ENCODE assay signal across 1 cellular context in the genomic region with DNA sequence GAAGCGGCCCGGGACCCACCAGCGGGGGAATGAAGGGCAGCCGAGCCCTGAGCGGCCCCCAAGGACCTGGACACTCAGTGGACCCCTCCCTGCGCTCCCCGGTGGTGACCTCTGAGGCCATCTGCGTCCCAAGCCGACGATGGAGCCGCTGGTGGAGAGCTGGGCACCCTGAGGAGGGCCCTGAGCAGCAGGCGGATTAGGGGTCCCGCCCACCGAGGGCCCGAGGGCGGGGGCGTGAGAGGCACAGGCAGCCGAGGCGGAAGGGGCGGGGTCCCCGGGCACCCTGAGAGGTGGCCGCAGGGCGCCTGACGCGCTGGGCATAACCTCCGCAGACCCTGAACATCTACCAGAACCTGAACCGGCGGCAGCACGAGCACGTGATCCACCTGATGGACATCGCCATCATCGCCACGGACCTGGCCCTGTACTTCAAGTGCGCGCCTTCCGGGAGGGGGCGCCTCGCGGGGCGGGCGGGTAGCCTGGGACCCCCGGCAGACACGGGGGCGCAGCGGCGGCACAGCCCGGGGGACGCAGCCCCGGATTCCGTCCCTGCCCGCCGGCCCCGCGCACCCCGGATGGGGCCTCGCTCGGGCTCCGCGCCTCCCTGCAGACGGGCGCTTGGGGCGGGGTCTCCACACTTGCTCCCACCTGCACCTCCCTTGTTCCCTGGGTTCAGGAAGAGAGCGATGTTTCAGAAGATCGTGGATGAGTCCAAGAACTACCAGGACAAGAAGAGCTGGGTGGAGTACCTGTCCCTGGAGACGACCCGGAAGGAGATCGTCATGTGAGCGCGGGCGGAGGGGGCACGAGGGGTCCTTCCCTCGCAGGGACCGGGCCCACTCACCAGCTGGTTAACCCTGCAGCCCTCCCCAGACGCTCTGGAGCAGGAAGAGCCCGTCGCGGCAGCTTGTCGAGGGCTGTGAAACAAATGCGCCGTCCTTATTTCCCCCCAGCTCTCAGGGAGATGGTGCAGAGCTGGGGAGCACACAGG.
TF ChIP-seq lines count a peak whose summit lies in the region.

No MANE protein-coding gene starts in this region.

TF ChIP-seq in WTC11, 78 proteins besides CTCF, POLR2A, EP300 and RAD21 (continued from another document):
- TF ChIP-seq, protein P1, sequence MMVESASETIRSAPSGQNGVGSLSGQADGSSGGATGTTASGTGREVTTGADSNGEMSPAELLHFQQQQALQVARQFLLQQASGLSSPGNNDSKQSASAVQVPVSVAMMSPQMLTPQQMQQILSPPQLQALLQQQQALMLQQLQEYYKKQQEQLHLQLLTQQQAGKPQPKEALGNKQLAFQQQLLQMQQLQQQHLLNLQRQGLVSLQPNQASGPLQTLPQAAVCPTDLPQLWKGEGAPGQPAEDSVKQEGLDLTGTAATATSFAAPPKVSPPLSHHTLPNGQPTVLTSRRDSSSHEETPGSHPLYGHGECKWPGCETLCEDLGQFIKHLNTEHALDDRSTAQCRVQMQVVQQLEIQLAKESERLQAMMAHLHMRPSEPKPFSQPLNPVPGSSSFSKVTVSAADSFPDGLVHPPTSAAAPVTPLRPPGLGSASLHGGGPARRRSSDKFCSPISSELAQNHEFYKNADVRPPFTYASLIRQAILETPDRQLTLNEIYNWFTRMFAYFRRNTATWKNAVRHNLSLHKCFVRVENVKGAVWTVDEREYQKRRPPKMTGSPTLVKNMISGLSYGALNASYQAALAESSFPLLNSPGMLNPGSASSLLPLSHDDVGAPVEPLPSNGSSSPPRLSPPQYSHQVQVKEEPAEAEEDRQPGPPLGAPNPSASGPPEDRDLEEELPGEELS (CRISPR knock-in tag; IDR thresholded peaks at IDR 0.05), result 0 out of 2 replicates have a peak, but pooled peaks have one; percentile 61
- TF ChIP-seq EMX1 (CRISPR knock-in tag; IDR thresholded peaks at IDR 0.05), result no peak
- TF ChIP-seq SMAD3 (CRISPR knock-in tag; IDR thresholded peaks at IDR 0.05; ENCODE audit: borderline replicate concordance), result no peak
- no peak for TF ChIP-seq ELF4 (CRISPR knock-in tag; IDR thresholded peaks at IDR 0.05; ENCODE audit: low read depth)
- TF ChIP-seq ZNF263 (CRISPR knock-in tag; IDR thresholded peaks at IDR 0.05; ENCODE audit: low read depth), result 0 out of 2 replicates have a peak, but pooled peaks have one; percentile 3
- TF ChIP-seq, protein P2, sequence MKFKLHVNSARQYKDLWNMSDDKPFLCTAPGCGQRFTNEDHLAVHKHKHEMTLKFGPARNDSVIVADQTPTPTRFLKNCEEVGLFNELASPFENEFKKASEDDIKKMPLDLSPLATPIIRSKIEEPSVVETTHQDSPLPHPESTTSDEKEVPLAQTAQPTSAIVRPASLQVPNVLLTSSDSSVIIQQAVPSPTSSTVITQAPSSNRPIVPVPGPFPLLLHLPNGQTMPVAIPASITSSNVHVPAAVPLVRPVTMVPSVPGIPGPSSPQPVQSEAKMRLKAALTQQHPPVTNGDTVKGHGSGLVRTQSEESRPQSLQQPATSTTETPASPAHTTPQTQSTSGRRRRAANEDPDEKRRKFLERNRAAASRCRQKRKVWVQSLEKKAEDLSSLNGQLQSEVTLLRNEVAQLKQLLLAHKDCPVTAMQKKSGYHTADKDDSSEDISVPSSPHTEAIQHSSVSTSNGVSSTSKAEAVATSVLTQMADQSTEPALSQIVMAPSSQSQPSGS (CRISPR knock-in tag; IDR thresholded peaks at IDR 0.05; ENCODE audit: borderline replicate concordance, low read depth), result no peak
- peak; percentile 52; the same call in 1 of the 2 replicates for TF ChIP-seq ZNF423 (CRISPR knock-in tag; IDR thresholded peaks at IDR 0.05)
- peak; percentile 83 for TF ChIP-seq NR2C2 (CRISPR knock-in tag; IDR thresholded peaks at IDR 0.05)
- TF ChIP-seq FOXK1 (CRISPR knock-in tag; IDR thresholded peaks at IDR 0.05), result 0 out of 2 replicates have a peak, but pooled peaks have one; percentile 39
- no peak for TF ChIP-seq KAT7 (CRISPR knock-in tag; IDR thresholded peaks at IDR 0.05; ENCODE audit: borderline replicate concordance)
- TF ChIP-seq, protein P3, sequence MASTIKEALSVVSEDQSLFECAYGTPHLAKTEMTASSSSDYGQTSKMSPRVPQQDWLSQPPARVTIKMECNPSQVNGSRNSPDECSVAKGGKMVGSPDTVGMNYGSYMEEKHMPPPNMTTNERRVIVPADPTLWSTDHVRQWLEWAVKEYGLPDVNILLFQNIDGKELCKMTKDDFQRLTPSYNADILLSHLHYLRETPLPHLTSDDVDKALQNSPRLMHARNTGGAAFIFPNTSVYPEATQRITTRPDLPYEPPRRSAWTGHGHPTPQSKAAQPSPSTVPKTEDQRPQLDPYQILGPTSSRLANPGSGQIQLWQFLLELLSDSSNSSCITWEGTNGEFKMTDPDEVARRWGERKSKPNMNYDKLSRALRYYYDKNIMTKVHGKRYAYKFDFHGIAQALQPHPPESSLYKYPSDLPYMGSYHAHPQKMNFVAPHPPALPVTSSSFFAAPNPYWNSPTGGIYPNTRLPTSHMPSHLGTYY (CRISPR knock-in tag; IDR thresholded peaks at IDR 0.05), result no peak
- no peak for TF ChIP-seq MYBL2 (CRISPR knock-in tag; IDR thresholded peaks at IDR 0.05)
- no peak for TF ChIP-seq TEAD4 (CRISPR knock-in tag; IDR thresholded peaks at IDR 0.05)
- TF ChIP-seq PRRX2 (CRISPR knock-in tag; IDR thresholded peaks at IDR 0.05), result no peak
- TF ChIP-seq CBFB (CRISPR knock-in tag; IDR thresholded peaks at IDR 0.05; ENCODE audit: low read depth), result no peak
- TF ChIP-seq, protein P4, sequence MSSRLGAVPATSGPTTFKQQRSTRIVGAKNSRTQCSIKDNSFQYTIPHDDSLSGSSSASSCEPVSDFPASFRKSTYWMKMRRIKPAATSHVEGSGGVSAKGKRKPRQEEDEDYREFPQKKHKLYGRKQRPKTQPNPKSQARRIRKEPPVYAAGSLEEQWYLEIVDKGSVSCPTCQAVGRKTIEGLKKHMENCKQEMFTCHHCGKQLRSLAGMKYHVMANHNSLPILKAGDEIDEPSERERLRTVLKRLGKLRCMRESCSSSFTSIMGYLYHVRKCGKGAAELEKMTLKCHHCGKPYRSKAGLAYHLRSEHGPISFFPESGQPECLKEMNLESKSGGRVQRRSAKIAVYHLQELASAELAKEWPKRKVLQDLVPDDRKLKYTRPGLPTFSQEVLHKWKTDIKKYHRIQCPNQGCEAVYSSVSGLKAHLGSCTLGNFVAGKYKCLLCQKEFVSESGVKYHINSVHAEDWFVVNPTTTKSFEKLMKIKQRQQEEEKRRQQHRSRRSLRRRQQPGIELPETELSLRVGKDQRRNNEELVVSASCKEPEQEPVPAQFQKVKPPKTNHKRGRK (CRISPR knock-in tag; IDR thresholded peaks at IDR 0.05; ENCODE audit: borderline replicate concordance), result no peak
